ENCODE assay signal across 9 cellular contexts in the genomic region with DNA sequence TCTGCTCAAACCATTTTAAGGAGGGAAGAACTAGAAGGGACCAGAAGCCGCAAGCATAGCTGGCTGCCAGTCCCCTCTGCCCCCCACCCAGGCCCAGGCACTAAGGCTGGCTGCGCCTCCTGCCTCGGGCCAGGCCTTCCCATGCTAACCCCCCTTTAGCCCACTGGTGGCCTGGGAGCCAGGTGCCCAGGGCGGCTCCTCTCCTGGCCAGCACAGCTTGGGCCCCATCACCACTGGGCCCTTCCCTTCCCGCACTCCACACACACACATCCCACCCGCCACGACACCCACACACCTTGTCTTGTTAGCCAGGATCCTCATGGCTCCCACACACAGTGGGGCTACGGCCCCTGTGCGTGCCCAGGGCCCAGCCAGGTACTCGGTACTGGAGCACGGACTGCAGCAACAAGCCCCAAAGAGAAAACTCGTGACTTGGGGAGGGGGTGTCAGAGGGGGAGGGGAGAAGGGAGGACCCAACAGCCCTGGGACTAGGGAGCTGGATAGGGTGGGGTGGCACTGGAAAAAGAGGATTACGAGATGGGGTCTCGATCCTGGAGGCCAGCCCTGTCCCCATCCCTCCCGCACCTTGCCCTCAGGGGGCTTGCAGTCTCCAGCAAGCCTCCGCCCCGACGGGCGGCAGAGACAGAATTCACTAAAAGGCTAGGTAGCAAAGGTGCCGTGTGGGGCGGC. TPM values are rescaled to one million over a fixed set of nuclear protein-coding genes. Genes with fewer than 3 reads are reported as not detected.
A peak's percentile ranks its signal among the peaks of the same experiment; 100 is the strongest.
DNase-seq lines count a peak whose midpoint lies in the region; ATAC-seq and TF ChIP-seq lines count a peak whose summit lies in the region.
"Had no signal": no experiment of that assay in that cellular context is flagged by ENCODE, and none has a peak within 500 bp of the region (broad histone marks: within the 10 kb centered on the region; RNA-seq: fewer than 3 reads in every experiment).

No MANE protein-coding gene starts in this region.

- no peak for TF ChIP-seq CTCF in HFFc6 (IDR thresholded peaks at IDR 0.05)
- TF ChIP-seq CTCF in astrocyte of the spinal cord (IDR thresholded peaks at IDR 0.05; ENCODE audit: low read depth, low read length): no peak

- no peaks in the 10 kb centered on the region; the same call in none of the 2 replicates for H3K27me3 Mint-ChIP-seq in HFFc6 (ENCODE audit: insufficient read depth)

- DNase-seq in HFFc6 (no peak), astrocyte of the spinal cord (ENCODE audit: low read depth, low spot score) (peak; percentile 33), medulla oblongata (ENCODE audit: extremely low spot score) (no peak), NCI-H2107 (lab: John Stamatoyannopoulos, UW) (no peak)
- DNase-seq in stimulated activated effector memory CD8-positive, alpha-beta T cell treated with anti-CD3 and anti-CD28 coated beads, Interleukin-12 subunit alpha, Interleukin-12 subunit beta, amount 100 ng/mL, for 72 hours (ENCODE audit: low spot score in 2 of 2): no peak

- H3K4me3 ChIP-seq in astrocyte of the spinal cord (ENCODE audit: low read depth, low read length) (peak overlapping the region; percentile 32), iPS-18c (ENCODE audit: insufficient read depth, low read depth, low read length) (peak overlapping the region; percentile 51)

- no peak for ATAC-seq in stimulated activated effector memory CD8-positive, alpha-beta T cell treated with anti-CD3 and anti-CD28 coated beads, Interleukin-12 subunit alpha, Interleukin-12 subunit beta, amount 100 ng/mL, for 72 hours
- no peak for ATAC-seq in GM21825 (IDR thresholded peaks at IDR 0.05; ENCODE audit: unreplicated experiment)
- ATAC-seq in GM21529 (IDR thresholded peaks at IDR 0.05; ENCODE audit: unreplicated experiment): no peak

- peak overlapping the region; percentile 73 for H3K4me3 Mint-ChIP-seq in HFFc6
- H3K4me3 Mint-ChIP-seq in stimulated activated effector memory CD8-positive, alpha-beta T cell treated with anti-CD3 and anti-CD28 coated beads, Interleukin-12 subunit alpha, Interleukin-12 subunit beta, amount 100 ng/mL, for 72 hours: peak overlapping the region; percentile 22

- H3K4me1 Mint-ChIP-seq in HFFc6 (ENCODE audit: low read depth): peaks cover 77% of the 10 kb centered on the region
- H3K4me1 Mint-ChIP-seq in stimulated activated effector memory CD8-positive, alpha-beta T cell treated with anti-CD3 and anti-CD28 coated beads, Interleukin-12 subunit alpha, Interleukin-12 subunit beta, amount 100 ng/mL, for 72 hours: peaks cover 64% of the 10 kb centered on the region

- no peaks in the 10 kb centered on the region for H3K9me3 ChIP-seq in iPS-18c (ENCODE audit: control insufficient read depth, insufficient read depth, low read length)

- H3K9me3 Mint-ChIP-seq in HFFc6: no peaks in the 10 kb centered on the region
- no peaks in the 10 kb centered on the region for H3K9me3 Mint-ChIP-seq in stimulated activated effector memory CD8-positive, alpha-beta T cell treated with anti-CD3 and anti-CD28 coated beads, Interleukin-12 subunit alpha, Interleukin-12 subunit beta, amount 100 ng/mL, for 72 hours

- peak overlapping the region; percentile 95 for H3K27ac Mint-ChIP-seq in HFFc6
- H3K27ac Mint-ChIP-seq in stimulated activated effector memory CD8-positive, alpha-beta T cell treated with anti-CD3 and anti-CD28 coated beads, Interleukin-12 subunit alpha, Interleukin-12 subunit beta, amount 100 ng/mL, for 72 hours: no peak overlapping the region

- in situ Hi-C loops in astrocyte of the spinal cord (cut with HindIII; ENCODE audit: low sequenced_read_pairs): no loop called here

- H3K36me3 Mint-ChIP-seq in HFFc6 (ENCODE audit: low read depth): peaks cover 11% of the 10 kb centered on the region; the same call in 1 of the 2 replicates
- H3K36me3 Mint-ChIP-seq in stimulated activated effector memory CD8-positive, alpha-beta T cell treated with anti-CD3 and anti-CD28 coated beads, Interleukin-12 subunit alpha, Interleukin-12 subunit beta, amount 100 ng/mL, for 72 hours: peaks cover 58% of the 10 kb centered on the region

RNA-seq across cellular contexts. Expression of gene BCL9L, which starts 16.0 kb away (rescaled TPM):
- 100 to 1,000 TPM; 120 to 135 (median 127) TPM for total RNA-seq in HFFc6 (2021; fragmentation: NEBNext Ultra II Directional; extraction: Animal tissue kit (Norgen Biotek cat#: 25700))

RNA-seq across cellular contexts. Expression of gene CXCR5, which starts 26.1 kb away (rescaled TPM):
- under 1 TPM in 1 of 6 experiments, not detected in 5; 0.06 TPM for total RNA-seq in HFFc6 (2021; fragmentation: NEBNext Ultra II Directional; extraction: Animal tissue kit (Norgen Biotek cat#: 25700))

RNA-seq across cellular contexts. Expression of gene UPK2, which starts 46.3 kb away (rescaled TPM):
- under 1 TPM in 4 of 6 experiments, not detected in 2; 0.19 to 0.83 (median 0.29) TPM for total RNA-seq in HFFc6 (2021; fragmentation: NEBNext Ultra II Directional; extraction: Animal tissue kit (Norgen Biotek cat#: 25700))
- total RNA-seq: NCI-H460 had no signal
